27 cellular contexts compared by ENCODE assay signal in genomic region chr3:40521254-40521653, GRCh38. TPM values are rescaled to one million over a fixed set of nuclear protein-coding genes. Genes with fewer than 3 reads are reported as not detected.
DNase-seq lines count a peak whose midpoint lies in the region; ATAC-seq, FAIRE-seq and TF ChIP-seq lines count a peak whose summit lies in the region.
"Had no signal": no experiment of that assay in that cellular context is flagged by ENCODE, and none has a peak within 500 bp of the region (broad histone marks: within the 10 kb centered on the region; RNA-seq: fewer than 3 reads in every experiment).

No MANE protein-coding gene starts in this region.

- no peak overlapping the region for H2AK9ac ChIP-seq in IMR-90 (replicated peaks; ENCODE audit: low read depth, low read length, poor library complexity)

- H2BK5ac ChIP-seq in IMR-90 (ENCODE audit: low read depth, low read length, poor library complexity, severe bottlenecking): no peak overlapping the region

- H3K4ac ChIP-seq in IMR-90 (ENCODE audit: low read depth, low read length): no peak overlapping the region

- FAIRE-seq in A549 (lab: Jason Lieb, UNC) (no peak), K562 (lab: Jason Lieb, UNC) (no peak)
- FAIRE-seq: A204.1, GM12878, GM12892, GM18507 had no signal

- H4K20me1 ChIP-seq in IMR-90 (ENCODE audit: insufficient read depth, low read length): no peaks in the 10 kb centered on the region
- H4K20me1 ChIP-seq in K562 (replicated peaks; ENCODE audit: control insufficient read depth, insufficient read depth, low read length): no peaks in the 10 kb centered on the region
- no peaks in the 10 kb centered on the region for H4K20me1 ChIP-seq in neural progenitor cell (ENCODE audit: low read depth)
- H4K20me1 ChIP-seq: BLaER1 treated with 17β-estradiol and CSF1 and Interleukin-3, amounts not matched to agents 10 nM and 100 nM had no signal

- H3K9ac ChIP-seq in IMR-90 (ENCODE audit: low read depth, low read length) (no peak overlapping the region), K562 (ENCODE audit: insufficient read depth in 1 of 2, low read depth in 2 of 2, low read length in 2 of 2) (no peak overlapping the region), neural progenitor cell (no peak overlapping the region)
- H3K9ac ChIP-seq: BLaER1 treated with 17β-estradiol and CSF1 and Interleukin-3, amounts not matched to agents 10 nM and 100 nM had no signal

- H3K4me3 Mint-ChIP-seq in neural progenitor cell (no peak overlapping the region), glutamatergic neuron (ENCODE audit: unreplicated experiment) (no peak overlapping the region)
- H3K4me3 Mint-ChIP-seq: B cell; CD4-positive, alpha-beta T cell; CD8-positive, alpha-beta T cell had no signal

- H2AK5ac ChIP-seq in IMR-90 (ENCODE audit: low read depth, low read length): no peak overlapping the region

- H3K36me3 ChIP-seq in IMR-90 (ENCODE audit: control insufficient read depth, insufficient read depth, low read length) (no peaks in the 10 kb centered on the region), K562 (ENCODE audit: control insufficient read depth, insufficient read depth, low read length) (peaks cover 3% of the 10 kb centered on the region; the same call in 1 of the 3 replicates), neural progenitor cell (no peaks in the 10 kb centered on the region)

- H3K9me1 ChIP-seq in IMR-90 (ENCODE audit: insufficient read depth, low read length) (no peaks in the 10 kb centered on the region; the same call in 1 of the 2 replicates), K562 (ENCODE audit: control insufficient read depth, insufficient read depth, low read length) (no peaks in the 10 kb centered on the region)

- peaks cover 18% of the 10 kb centered on the region for H3K36me3 Mint-ChIP-seq in neural progenitor cell
- no peaks in the 10 kb centered on the region for H3K36me3 Mint-ChIP-seq in glutamatergic neuron (ENCODE audit: unreplicated experiment)

- CTCF ChIA-PET in A549 (lab: Yijun Ruan, JAX): no interaction called here
- CTCF ChIA-PET in IMR-90 (lab: Yijun Ruan, JAX): no interaction called here
- CTCF ChIA-PET in K562 (lab: Yijun Ruan, JAX; ENCODE audit: low intra/inter-chr PET ratio): no interaction called here

- TF ChIP-seq CTCF in A549 (IDR thresholded peaks at IDR 0.05): no peak
- TF ChIP-seq CTCF in IMR-90 (conservative IDR thresholded peaks at IDR 0.05; ENCODE audit: low read depth, low read length): no peak
- TF ChIP-seq CTCF in K562 (IDR thresholded peaks at IDR 0.05 in 2 of 3, conservative IDR thresholded peaks at IDR 0.05 in 1 of 3; ENCODE audit: insufficient read depth in 2 of 3, low read depth in 1 of 3, low read length in 3 of 3): no peak
- no peak for TF ChIP-seq CTCF in neural progenitor cell (IDR thresholded peaks at IDR 0.05)
- no peak for TF ChIP-seq CTCF in glutamatergic neuron (IDR thresholded peaks at IDR 0.05; ENCODE audit: partially characterized antibody, unreplicated experiment)

- H3K27ac Mint-ChIP-seq in neural progenitor cell (peak overlapping the region; percentile 1), glutamatergic neuron (ENCODE audit: unreplicated experiment) (no peak overlapping the region)
- H3K27ac Mint-ChIP-seq: B cell had no signal

- no peak overlapping the region for H3K4me3 ChIP-seq in A549
- no peak overlapping the region for H3K4me3 ChIP-seq in IMR-90 (ENCODE audit: insufficient read depth, low read depth, low read length)
- H3K4me3 ChIP-seq in K562: no peak overlapping the region
- no peak overlapping the region for H3K4me3 ChIP-seq in neural progenitor cell
- H3K4me3 ChIP-seq: BLaER1 treated with 17β-estradiol and CSF1 and Interleukin-3, amounts not matched to agents 10 nM and 100 nM; GM12878 had no signal

- H3K9me3 ChIP-seq in A549 (no peaks in the 10 kb centered on the region), IMR-90 (ENCODE audit: control insufficient read depth, insufficient read depth, low read length) (no peaks in the 10 kb centered on the region), K562 (replicated peaks; ENCODE audit: control insufficient read depth, insufficient read depth, low read depth, low read length) (no peaks in the 10 kb centered on the region), neural progenitor cell (ENCODE audit: low read depth) (no peaks in the 10 kb centered on the region)
- H3K9me3 ChIP-seq: BLaER1 treated with 17β-estradiol and CSF1 and Interleukin-3, amounts not matched to agents 10 nM and 100 nM; Caco-2 had no signal

- WGBS in A549 (ENCODE audit: missing lambda C conversion rate): 85% methylated on average over 3 of the region's 3 CpGs
- WGBS in IMR-90 (ENCODE audit: extremely low coverage in 2 of 2, insufficient read length in 1 of 2), 2 experiments: no CpG with 5 or more reads among the region's 3 CpGs
- 19% methylated on average over 3 of the region's 3 CpGs for WGBS in K562 (ENCODE audit: insufficient coverage, low coverage, missing lambda C conversion rate)

- H3F3A ChIP-seq in neural progenitor cell (ENCODE audit: low read depth): peaks cover 11% of the 10 kb centered on the region

- no peak for ATAC-seq in A549
- ATAC-seq in IMR-90 (ENCODE audit: low read depth): no peak
- ATAC-seq in K562: no peak
- ATAC-seq in GM19467 (IDR thresholded peaks at IDR 0.05; ENCODE audit: unreplicated experiment): no peak
- ATAC-seq: CD8-positive, alpha-beta T cell; GM12878 had no signal

- H3K27me3 ChIP-seq in IMR-90 (ENCODE audit: control insufficient read depth, insufficient read depth, low read length) (no peaks in the 10 kb centered on the region), K562 (ENCODE audit: control insufficient read depth in 2 of 2, insufficient read depth in 2 of 2, low read length in 2 of 2) (no peaks in the 10 kb centered on the region), neural progenitor cell (no peaks in the 10 kb centered on the region)
- H3K27me3 ChIP-seq: BLaER1 treated with 17β-estradiol and CSF1 and Interleukin-3, amounts not matched to agents 10 nM and 100 nM had no signal

- TF ChIP-seq POLR2A in A549 (IDR thresholded peaks at IDR 0.05; ENCODE audit: low read length) (no peak), IMR-90 (IDR thresholded peaks at IDR 0.05; ENCODE audit: low read depth, low read length) (no peak), K562 (conservative IDR thresholded peaks at IDR 0.05) (no peak)

- H3K79me2 ChIP-seq in K562 (ENCODE audit: control insufficient read depth, insufficient read depth, low read length) (peaks cover 15% of the 10 kb centered on the region), neural progenitor cell (ENCODE audit: low read depth) (peaks cover 14% of the 10 kb centered on the region)

- H2AFZ ChIP-seq in IMR-90 (replicated peaks; ENCODE audit: low read length, poor library complexity) (no peak overlapping the region), K562 (ENCODE audit: low read depth, low read length) (no peak overlapping the region), neural progenitor cell (replicated peaks) (no peak overlapping the region)

- intact Hi-C loops in IMR-90 (cut with micrococcal nuclease): no loop called here
- intact Hi-C loops in K562 (cut with micrococcal nuclease): no loop called here

- H3K27me3 Mint-ChIP-seq in neural progenitor cell (ENCODE audit: insufficient read depth, low read depth) (no peaks in the 10 kb centered on the region), glutamatergic neuron (ENCODE audit: unreplicated experiment) (peaks cover 9% of the 10 kb centered on the region)
- H3K27me3 Mint-ChIP-seq: B cell; CD4-positive, alpha-beta T cell had no signal

- TF ChIP-seq RAD21 in A549 (conservative IDR thresholded peaks at IDR 0.05 in 1 of 2, IDR thresholded peaks at IDR 0.05 in 1 of 2) (no peak), IMR-90 (IDR thresholded peaks at IDR 0.05; ENCODE audit: low read length) (no peak), K562 (CRISPR knock-in tag; conservative IDR thresholded peaks at IDR 0.05 in 1 of 2, IDR thresholded peaks at IDR 0.05 in 1 of 2) (no peak)

- no peak overlapping the region for H3K4me2 ChIP-seq in A549
- no peak overlapping the region for H3K4me2 ChIP-seq in IMR-90 (ENCODE audit: low read depth, low read length)
- no peak overlapping the region for H3K4me2 ChIP-seq in K562 (ENCODE audit: insufficient read depth, low read length)
- H3K4me2 ChIP-seq in neural progenitor cell: no peak overlapping the region
- H3K4me2 ChIP-seq: BLaER1 treated with 17β-estradiol and CSF1 and Interleukin-3, amounts not matched to agents 10 nM and 100 nM had no signal

- H3K18ac ChIP-seq in IMR-90 (ENCODE audit: low read depth, low read length): no peak overlapping the region

- in situ Hi-C loops in IMR-90 (cut with MboI; ENCODE audit: low sequenced_read_pairs) (no loop called here), K562 (cut with MboI) (no loop called here)

- dilution Hi-C loops in IMR-90 (cut with HindIII; ENCODE audit: low sequenced_read_pairs, unreplicated experiment): no loop called here

- H3K14ac ChIP-seq in IMR-90 (replicated peaks; ENCODE audit: low read depth, low read length): no peak overlapping the region

- no peak overlapping the region for H3K56ac ChIP-seq in IMR-90 (ENCODE audit: extremely low read depth, insufficient read depth, low read length)

- peaks cover 14 to 15% of the 10 kb centered on the region in 2 experiments; a peak in 3 of 4 replicates for H3K79me1 ChIP-seq in IMR-90 (ENCODE audit: low read depth in 1 of 2, low read length in 2 of 2)

- H2BK120ac ChIP-seq in IMR-90 (ENCODE audit: low read depth, low read length): no peak overlapping the region

- TF ChIP-seq EP300 in A549 (IDR thresholded peaks at IDR 0.05) (no peak), K562 (IDR thresholded peaks at IDR 0.05; ENCODE audit: low read length) (no peak)

- no peak overlapping the region for H4K91ac ChIP-seq in IMR-90 (ENCODE audit: insufficient read depth, low read depth, low read length)

- H3K4me1 ChIP-seq in A549 (no peaks in the 10 kb centered on the region), IMR-90 (ENCODE audit: control insufficient read depth, insufficient read depth, low read length) (peaks cover 4% of the 10 kb centered on the region), K562 (replicated peaks in 1 of 2; ENCODE audit: control insufficient read depth in 2 of 2, insufficient read depth in 2 of 2, low read length in 2 of 2) (peaks cover 9 to 12% of the 10 kb centered on the region in 2 experiments; a peak in 4 of 5 replicates), neural progenitor cell (peaks cover 5% of the 10 kb centered on the region)
- H3K4me1 ChIP-seq: Caco-2 had no signal

- H2BK15ac ChIP-seq in IMR-90 (ENCODE audit: low read depth, low read length): no peak overlapping the region

- BruUV-seq in IMR-90 (replicated peaks; lab: Mats Ljungman, UMichigan) (no TSS peak), K562 (replicated peaks; lab: Mats Ljungman, UMichigan) (no TSS peak)

- no peak overlapping the region for H2BK20ac ChIP-seq in IMR-90 (ENCODE audit: low read depth, low read length)

- POLR2A ChIA-PET in A549 (lab: Yijun Ruan, JAX): interaction anchor here (1.0 kb wide), 1 partner anchor 15 kb away, joined by 3 read pairs; the partner anchor contains the start of gene ZNF620
- POLR2A ChIA-PET in IMR-90 (lab: Charles Lee; ENCODE audit: unreplicated experiment): no interaction called here
- POLR2A ChIA-PET in K562 (lab: Yijun Ruan, JAX): interaction anchor here (0.7 to 1.5 kb wide), 3 partner anchors 8 to 16 kb away, joined by 3 to 5 read pairs (median 5); partner anchors contain the start of gene ZNF620

- H4K5ac ChIP-seq in IMR-90 (ENCODE audit: low read depth, low read length): no peak overlapping the region

- DNase-seq in A549 (ENCODE audit: low read depth in 1 of 2, low spot score in 1 of 2): no peak
- DNase-seq in IMR-90: no peak
- DNase-seq in K562 (ENCODE audit: extremely low read depth in 1 of 4, low spot score in 3 of 4): no peak
- no peak for DNase-seq in neural progenitor cell (ENCODE audit: low spot score)
- DNase-seq in glutamatergic neuron: no peak
- no peak for DNase-seq in T1000 (lab: John Stamatoyannopoulos, UW)
- DNase-seq: 8988T; AML-193; Caco-2; Calu3; CD4-positive, alpha-beta T cell; CD8-positive, alpha-beta T cell; DMS 273 treated with DMSO at 0.1 percent for 48 hours; DMS153; DMS53; DMS79; DND-41; EL; GDM1 had no signal

- no peak overlapping the region for H3K23ac ChIP-seq in IMR-90 (ENCODE audit: low read depth, low read length)

- no peak overlapping the region for H4K8ac ChIP-seq in IMR-90 (ENCODE audit: low read depth in 2 of 2, low read length in 2 of 2)

- H3K9me3 Mint-ChIP-seq in neural progenitor cell (peaks cover 2% of the 10 kb centered on the region), glutamatergic neuron (ENCODE audit: unreplicated experiment) (peaks cover 3% of the 10 kb centered on the region)
- H3K9me3 Mint-ChIP-seq: CD4-positive, alpha-beta T cell; CD8-positive, alpha-beta T cell had no signal

- H3K27ac ChIP-seq in A549 (no peak overlapping the region), IMR-90 (ENCODE audit: insufficient read depth, low read length) (no peak overlapping the region), K562 (ENCODE audit: extremely low read depth, low read depth, low read length) (no peak overlapping the region), neural progenitor cell (no peak overlapping the region)
- H3K27ac ChIP-seq: BLaER1 treated with 17β-estradiol and CSF1 and Interleukin-3, amounts not matched to agents 10 nM and 100 nM; C4-2B had no signal

- H3K4me1 Mint-ChIP-seq in neural progenitor cell: peaks cover 18% of the 10 kb centered on the region
- peaks cover 7% of the 10 kb centered on the region for H3K4me1 Mint-ChIP-seq in glutamatergic neuron (ENCODE audit: low read depth, unreplicated experiment)

RNA-seq across cellular contexts. Expression of gene ZNF621, which starts 3.5 kb away (rescaled TPM):
- polyA plus RNA-seq in A549 (2011; rRNA removed) (14.8 and 16.1 TPM in 2 replicates), A549 (2017; fragmentation: RNase III; extraction: RNeasy Plus Mini Kit Qiagen cat#74134 plus additional on column Dnase treatment) (6.8 to 7.3 TPM (median 7.3 TPM) in 3 replicates), IMR-90 (2012; rRNA removed) (6.8 and 8.3 TPM in 2 replicates), K562 (2011; rRNA removed) (27.6 and 38.1 TPM in 2 replicates), K562 (2014; fragmentation: Illumina TruSeq; extraction: Trizol) (26.2 and 28.9 TPM in 2 replicates), K562 (2014; fragmentation: Nextera tagmentation; extraction: Ambion mirVana) (1 to 10 TPM; 4.7 to 7.3 TPM), K562 (2014; rRNA removed) (20.1 and 24.4 TPM in 2 replicates)
- 2.7 and 2.9 TPM in 2 replicates for polyA plus RNA-seq in A549 (2012; cell fraction: cytosol; rRNA removed)
- 3.9 and 5.6 TPM in 2 replicates for polyA plus RNA-seq in A549 (2012; cell fraction: nucleus; rRNA removed)
- polyA minus RNA-seq in A549 (2011; rRNA and poly(A)+ RNA removed): 11.9 and 12.5 TPM in 2 replicates
- total RNA-seq in IMR-90 (2012; rRNA removed) (7.3 and 9.4 TPM in 2 replicates), K562 (2014; rRNA removed) (10.8 and 12.0 TPM in 2 replicates), K562 (2014; rRNA removed; fragmentation: Illumina TruSeq; extraction: Trizol) (20.8 and 22.3 TPM in 2 replicates), K562 (2015; rRNA removed; fragmentation: Illumina TruSeq; extraction: Trizol) (18.7 and 20.6 TPM in 2 replicates), K562 (2021) (22.4 and 22.5 TPM in 2 replicates), neural progenitor cell (ENCODE audit: low replicate concordance) (14.3 and 24.8 TPM in 2 replicates), glutamatergic neuron (ENCODE audit: unreplicated experiment) (34.8 TPM)
- polyA plus RNA-seq in IMR-90 (2012; cell fraction: cytosol; rRNA removed): 2.5 TPM in 2 replicates
- polyA plus RNA-seq in IMR-90 (2012; cell fraction: nucleus; rRNA removed; ENCODE audit: low replicate concordance): 5.8 and 25.4 TPM in 2 replicates
- total RNA-seq in K562 (2011; cell fraction: chromatin; rRNA removed; ENCODE audit: low replicate concordance): 26.7 and 92.0 TPM in 2 replicates
- total RNA-seq in K562 (2011; cell fraction: nucleolus; rRNA removed): 22.0 and 26.7 TPM in 2 replicates
- total RNA-seq in K562 (2011; cell fraction: nucleoplasm; rRNA removed): 41.6 and 57.6 TPM in 2 replicates
- polyA plus RNA-seq in K562 (2011; cell fraction: cytosol; rRNA removed): 15.0 and 27.7 TPM in 2 replicates
- 44.3 and 50.0 TPM in 2 replicates for polyA plus RNA-seq in K562 (2011; cell fraction: nucleus; rRNA removed)
- polyA plus RNA-seq in K562 (2012): 14.3 TPM in 2 replicates
- polyA minus RNA-seq in K562 (2011; rRNA and poly(A)+ RNA removed): 33.7 and 34.3 TPM in 2 replicates
- 13.7 and 14.9 TPM in 2 replicates for polyA minus RNA-seq in K562 (2011; cell fraction: cytosol; rRNA and poly(A)+ RNA removed)
- 14.8 and 23.0 TPM in 2 replicates for polyA minus RNA-seq in K562 (2011; cell fraction: nucleus; rRNA and poly(A)+ RNA removed)

RNA-seq across cellular contexts. Expression of gene ZNF620, which starts 15.4 kb away (rescaled TPM):
- polyA plus RNA-seq in A549 (2011; rRNA removed): 3.2 and 3.8 TPM in 2 replicates
- 0.90 and 1.0 TPM in 2 replicates for polyA plus RNA-seq in A549 (2012; cell fraction: cytosol; rRNA removed)
- 0.31 and 0.54 TPM in 2 replicates for polyA plus RNA-seq in A549 (2012; cell fraction: nucleus; rRNA removed)
- polyA plus RNA-seq in A549 (2017; fragmentation: RNase III; extraction: RNeasy Plus Mini Kit Qiagen cat#74134 plus additional on column Dnase treatment): 2.1 to 2.5 TPM (median 2.4 TPM) in 3 replicates
- 3.1 and 4.0 TPM in 2 replicates for polyA minus RNA-seq in A549 (2011; rRNA and poly(A)+ RNA removed)
- 0.72 and 0.83 TPM in 2 replicates for total RNA-seq in IMR-90 (2012; rRNA removed)
- 0.22 and 0.48 TPM in 2 replicates for polyA plus RNA-seq in IMR-90 (2012; rRNA removed)
- polyA plus RNA-seq in IMR-90 (2012; cell fraction: cytosol; rRNA removed): 0.21 and 0.22 TPM in 2 replicates
- 0.35 and 1.9 TPM in 2 replicates for polyA plus RNA-seq in IMR-90 (2012; cell fraction: nucleus; rRNA removed; ENCODE audit: low replicate concordance)
- 3.6 and 8.5 TPM in 2 replicates for total RNA-seq in K562 (2011; cell fraction: chromatin; rRNA removed; ENCODE audit: low replicate concordance)
- 3.2 and 3.3 TPM in 2 replicates for total RNA-seq in K562 (2011; cell fraction: nucleolus; rRNA removed)
- total RNA-seq in K562 (2011; cell fraction: nucleoplasm; rRNA removed): 3.8 and 4.7 TPM in 2 replicates
- 2.9 and 3.4 TPM in 2 replicates for total RNA-seq in K562 (2014; rRNA removed)
- total RNA-seq in K562 (2014; rRNA removed; fragmentation: Illumina TruSeq; extraction: Trizol): 4.9 and 5.5 TPM in 2 replicates
- total RNA-seq in K562 (2015; rRNA removed; fragmentation: Illumina TruSeq; extraction: Trizol): 4.5 and 4.9 TPM in 2 replicates
- total RNA-seq in K562 (2021): 3.3 and 5.7 TPM in 2 replicates
- polyA plus RNA-seq in K562 (2011; rRNA removed): 1.5 and 2.2 TPM in 2 replicates
- polyA plus RNA-seq in K562 (2011; cell fraction: cytosol; rRNA removed): 0.64 and 1.3 TPM in 2 replicates
- polyA plus RNA-seq in K562 (2011; cell fraction: nucleus; rRNA removed): 0.94 and 1.5 TPM in 2 replicates
- polyA plus RNA-seq in K562 (2012): 2.4 and 3.0 TPM in 2 replicates
- 3.0 and 3.4 TPM in 2 replicates for polyA plus RNA-seq in K562 (2014; fragmentation: Illumina TruSeq; extraction: Trizol)
- 1 to 10 TPM; 1.2 to 3.7 TPM for polyA plus RNA-seq in K562 (2014; fragmentation: Nextera tagmentation; extraction: Ambion mirVana)
- polyA plus RNA-seq in K562 (2014; rRNA removed): 2.3 and 3.6 TPM in 2 replicates
- 2.8 and 4.8 TPM in 2 replicates for polyA minus RNA-seq in K562 (2011; rRNA and poly(A)+ RNA removed)
- 2.2 TPM in 1 of 2 replicates, not detected in the other for polyA minus RNA-seq in K562 (2011; cell fraction: cytosol; rRNA and poly(A)+ RNA removed)
- polyA minus RNA-seq in K562 (2011; cell fraction: nucleus; rRNA and poly(A)+ RNA removed): 1.1 and 1.2 TPM in 2 replicates
- total RNA-seq in neural progenitor cell (ENCODE audit: low replicate concordance): 23.6 and 26.9 TPM in 2 replicates
- 18.6 TPM for total RNA-seq in glutamatergic neuron (ENCODE audit: unreplicated experiment)

RNA-seq across cellular contexts. Expression of gene ZNF619, which starts 44.3 kb away (rescaled TPM):
- 4.1 and 5.1 TPM in 2 replicates for polyA plus RNA-seq in A549 (2011; rRNA removed)
- polyA plus RNA-seq in A549 (2012; cell fraction: cytosol; rRNA removed): 1.0 and 1.2 TPM in 2 replicates
- 1.0 and 1.2 TPM in 2 replicates for polyA plus RNA-seq in A549 (2012; cell fraction: nucleus; rRNA removed)
- polyA plus RNA-seq in A549 (2017; fragmentation: RNase III; extraction: RNeasy Plus Mini Kit Qiagen cat#74134 plus additional on column Dnase treatment): 2.2 TPM in 3 replicates
- 7.9 and 9.1 TPM in 2 replicates for polyA minus RNA-seq in A549 (2011; rRNA and poly(A)+ RNA removed)
- total RNA-seq in IMR-90 (2012; rRNA removed): 4.2 and 4.8 TPM in 2 replicates
- 1.9 and 2.0 TPM in 2 replicates for polyA plus RNA-seq in IMR-90 (2012; rRNA removed)
- polyA plus RNA-seq in IMR-90 (2012; cell fraction: cytosol; rRNA removed): 0.63 and 0.71 TPM in 2 replicates
- 1.0 and 2.8 TPM in 2 replicates for polyA plus RNA-seq in IMR-90 (2012; cell fraction: nucleus; rRNA removed; ENCODE audit: low replicate concordance)
- 14.4 and 24.4 TPM in 2 replicates for total RNA-seq in K562 (2011; cell fraction: chromatin; rRNA removed; ENCODE audit: low replicate concordance)
- total RNA-seq in K562 (2011; cell fraction: nucleolus; rRNA removed): 10.2 and 11.8 TPM in 2 replicates
- 13.6 and 14.7 TPM in 2 replicates for total RNA-seq in K562 (2011; cell fraction: nucleoplasm; rRNA removed)
- total RNA-seq in K562 (2014; rRNA removed): 4.7 and 5.0 TPM in 2 replicates
- total RNA-seq in K562 (2014; rRNA removed; fragmentation: Illumina TruSeq; extraction: Trizol): 6.3 and 6.4 TPM in 2 replicates
- total RNA-seq in K562 (2015; rRNA removed; fragmentation: Illumina TruSeq; extraction: Trizol): 6.7 and 7.8 TPM in 2 replicates
- 8.8 and 10.5 TPM in 2 replicates for total RNA-seq in K562 (2021)
- 7.3 and 9.1 TPM in 2 replicates for polyA plus RNA-seq in K562 (2011; rRNA removed)
- 4.3 and 5.1 TPM in 2 replicates for polyA plus RNA-seq in K562 (2011; cell fraction: cytosol; rRNA removed)
- polyA plus RNA-seq in K562 (2011; cell fraction: nucleus; rRNA removed): 7.1 and 7.3 TPM in 2 replicates
- 3.4 and 3.6 TPM in 2 replicates for polyA plus RNA-seq in K562 (2012)
- polyA plus RNA-seq in K562 (2014; fragmentation: Illumina TruSeq; extraction: Trizol): 7.3 and 7.4 TPM in 2 replicates
- 1 to 10 TPM; 1.3 to 1.5 TPM for polyA plus RNA-seq in K562 (2014; fragmentation: Nextera tagmentation; extraction: Ambion mirVana)
- polyA plus RNA-seq in K562 (2014; rRNA removed): 6.0 and 6.2 TPM in 2 replicates
- 18.5 and 22.4 TPM in 2 replicates for polyA minus RNA-seq in K562 (2011; rRNA and poly(A)+ RNA removed)
- polyA minus RNA-seq in K562 (2011; cell fraction: cytosol; rRNA and poly(A)+ RNA removed): 6.6 and 7.8 TPM in 2 replicates
- 5.7 and 10.4 TPM in 2 replicates for polyA minus RNA-seq in K562 (2011; cell fraction: nucleus; rRNA and poly(A)+ RNA removed)
- 7.6 and 11.4 TPM in 2 replicates for total RNA-seq in neural progenitor cell (ENCODE audit: low replicate concordance)
- total RNA-seq in glutamatergic neuron (ENCODE audit: unreplicated experiment): 7.2 TPM

Comparison
In these comparisons a context has a peak if more than half of its experiments do, and no peak if none do; other contexts are left out.
1. Of the 35 proteins assayed by ChIP-seq in both K562 and A549: peak only in K562: none; only in A549: none; in both: MAFK; in neither: 34.